In genomic region chr15:65355173-65355982, GRCh38 we compare ENCODE assay signal across 8 cellular contexts. TPM values are rescaled to one million over a fixed set of nuclear protein-coding genes. Genes with fewer than 3 reads are reported as not detected.
DNase-seq lines count a peak whose midpoint lies in the region; ATAC-seq and TF ChIP-seq lines count a peak whose summit lies in the region.

No MANE protein-coding gene starts in this region.

- peak overlapping the region; percentile 26 for H3K4me2 ChIP-seq in parathyroid adenoma (ENCODE audit: low read length)

- H3K27me3 Mint-ChIP-seq in CD4-positive, alpha-beta memory T cell = peaks cover 30% of the 10 kb centered on the region in 2 donors
- peaks cover 58% of the 10 kb centered on the region for H3K27me3 Mint-ChIP-seq in T-helper 17 cell

- no peaks in the 10 kb centered on the region for H3K9me3 ChIP-seq in CD4-positive, alpha-beta memory T cell (ENCODE audit: control insufficient read depth in 1 of 2, low read length in 2 of 2)
- H3K9me3 ChIP-seq in T-helper 17 cell (ENCODE audit: control insufficient read depth, low read length, poor library complexity, severe bottlenecking) (no peaks in the 10 kb centered on the region), heart left ventricle (peaks cover 0 to 14% (median 2%) of the 10 kb centered on the region in 12 donors), parathyroid adenoma (ENCODE audit: control insufficient read depth, low read length) (no peaks in the 10 kb centered on the region)

- POLR2A ChIA-PET in CD4-positive, alpha-beta memory T cell (lab: Charles Lee; ENCODE audit: partially characterized antibody) = no interaction called here

- peaks cover 7% of the 10 kb centered on the region for H3K4me1 ChIP-seq in CD4-positive, alpha-beta memory T cell (ENCODE audit: insufficient read depth, low read length)
- H3K4me1 ChIP-seq in heart left ventricle (peaks cover 0 to 7% (median 6%) of the 10 kb centered on the region in 12 donors), parathyroid adenoma (peaks cover 11% of the 10 kb centered on the region)

- no peak overlapping the region for H3K9ac ChIP-seq in parathyroid adenoma

- H3K9me3 Mint-ChIP-seq in CD4-positive, alpha-beta memory T cell = peaks cover 0 to 29% (median 15%) of the 10 kb centered on the region in 8 donors

- DNase-seq in CD4-positive, alpha-beta memory T cell = no peak
- DNase-seq in T-helper 17 cell = no peak
- DNase-seq in heart left ventricle = no peak
- DNase-seq in D341Med (ENCODE audit: low spot score) = no peak
- no peak for DNase-seq in MV-4-11 (lab: John Stamatoyannopoulos, UW)
- no peak for DNase-seq in GOT3 (lab: John Stamatoyannopoulos, UW)

- TF ChIP-seq CTCF in heart left ventricle (IDR thresholded peaks at IDR 0.05) (no peak), parathyroid adenoma (IDR thresholded peaks at IDR 0.05) (no peak)

- no peak overlapping the region for H3K4me3 ChIP-seq in CD4-positive, alpha-beta memory T cell (ENCODE audit: low read length in 2 of 2)
- peak overlapping the region; percentile 5 to 56 (median 46) for H3K4me3 ChIP-seq in heart left ventricle
- H3K4me3 ChIP-seq in parathyroid adenoma (ENCODE audit: low read depth, low read length) = no peak overlapping the region

- no peaks in the 10 kb centered on the region for H3K36me3 ChIP-seq in CD4-positive, alpha-beta memory T cell (ENCODE audit: insufficient read depth, low read length)
- H3K36me3 ChIP-seq in heart left ventricle (no peaks in the 10 kb centered on the region), parathyroid adenoma (ENCODE audit: control insufficient read depth, insufficient read depth, low read length) (no peaks in the 10 kb centered on the region)

- intact Hi-C loops in CD4-positive, alpha-beta memory T cell (cut with micrococcal nuclease) = no loop called here
- intact Hi-C loops in heart left ventricle (cut with DNase I) = no loop called here

- H2AFZ ChIP-seq in parathyroid adenoma = peak overlapping the region; percentile 46

- peaks cover 16% of the 10 kb centered on the region for H3K27me3 ChIP-seq in CD4-positive, alpha-beta memory T cell (ENCODE audit: insufficient read depth, low read length)
- peaks cover 0 to 45% (median 13%) of the 10 kb centered on the region in 9 donors for H3K27me3 ChIP-seq in heart left ventricle
- H3K27me3 ChIP-seq in parathyroid adenoma (ENCODE audit: control insufficient read depth, insufficient read depth, low read length) = no peaks in the 10 kb centered on the region

- H3K27ac ChIP-seq in CD4-positive, alpha-beta memory T cell (ENCODE audit: low read depth, low read length) = no peak overlapping the region
- H3K27ac ChIP-seq in heart left ventricle (no peak overlapping the region), parathyroid adenoma (peak overlapping the region; percentile 47)

- H3K27ac Mint-ChIP-seq in CD4-positive, alpha-beta memory T cell = no peak overlapping the region
- H3K27ac Mint-ChIP-seq in T-helper 17 cell = no peak overlapping the region

- WGBS in heart left ventricle, 4 donors = 2 to 6% (median 4%) methylated on average over 10 to 85 of the region's 85 CpGs

- no peak for TF ChIP-seq POLR2A in heart left ventricle (IDR thresholded peaks at IDR 0.05)

- no peaks in the 10 kb centered on the region for H3K79me2 ChIP-seq in parathyroid adenoma

- ATAC-seq in T-helper 17 cell = no peak
- peak in 2 of 4 donors; percentile 36 to 52 for ATAC-seq in heart left ventricle
- no peak for ATAC-seq in HG03521 (IDR thresholded peaks at IDR 0.05; ENCODE audit: unreplicated experiment)

- H3K4me3 Mint-ChIP-seq in CD4-positive, alpha-beta memory T cell = peak overlapping the region in 7 of 8 donors; percentile 31 to 79 (median 59)
- H3K4me3 Mint-ChIP-seq in T-helper 17 cell = peak overlapping the region; percentile 80

- CTCF ChIA-PET in CD4-positive, alpha-beta memory T cell (lab: Charles Lee; ENCODE audit: partially characterized antibody) = no interaction called here

- peaks cover 4 to 7% (median 6%) of the 10 kb centered on the region in 4 donors for H3K4me1 Mint-ChIP-seq in CD4-positive, alpha-beta memory T cell
- peaks cover 4% of the 10 kb centered on the region for H3K4me1 Mint-ChIP-seq in T-helper 17 cell

- peaks cover 0 to 3% of the 10 kb centered on the region in 2 donors for H3K36me3 Mint-ChIP-seq in CD4-positive, alpha-beta memory T cell
- H3K36me3 Mint-ChIP-seq in T-helper 17 cell (ENCODE audit: low read depth) = peaks cover 9% of the 10 kb centered on the region

RNA-seq across cellular contexts. Expression of gene IGDCC3, which starts 22.4 kb away (rescaled TPM):
- total RNA-seq in CD4-positive, alpha-beta memory T cell = not detected
- polyA plus RNA-seq in CD4-positive, alpha-beta memory T cell = not detected
- total RNA-seq in T-helper 17 cell = not detected
- under 1 TPM in 3 of 9 donors, not detected in 6; 0.09 to 0.33 (median 0.22) TPM for total RNA-seq in heart left ventricle
- under 1 TPM in 1 of 2 donors, not detected in 1; 0.07 TPM for polyA plus RNA-seq in heart left ventricle

RNA-seq across cellular contexts. Expression of gene RNU5B-1, which starts 50.9 kb away (rescaled TPM):
- 10 to 100 TPM in 1 of 2 experiments, not detected in 1; 24.0 TPM for total RNA-seq in CD4-positive, alpha-beta memory T cell
- not detected for polyA plus RNA-seq in CD4-positive, alpha-beta memory T cell
- total RNA-seq in T-helper 17 cell = not detected
- total RNA-seq in heart left ventricle = 10 to 100 TPM in 2 of 9 donors, not detected in 7; 18.6 to 30.4 TPM
- not detected for polyA plus RNA-seq in heart left ventricle

RNA-seq across cellular contexts. Expression of gene RNU5A-1, which starts 59.5 kb away (rescaled TPM):
- total RNA-seq in CD4-positive, alpha-beta memory T cell = not detected
- not detected for polyA plus RNA-seq in CD4-positive, alpha-beta memory T cell
- total RNA-seq in T-helper 17 cell (not detected), heart left ventricle (not detected)
- not detected for polyA plus RNA-seq in heart left ventricle

Comparison
In these comparisons a context has a peak if more than half of its experiments do, and no peak if none do; other contexts are left out.
1. H3K4me3 ChIP-seq: peak in heart left ventricle (12 of 12); none in CD4-positive, alpha-beta memory T cell (0 of 2) and parathyroid adenoma (single experiment).